Comparison of ENCODE assay signal across 22 cellular contexts in the genomic region with DNA sequence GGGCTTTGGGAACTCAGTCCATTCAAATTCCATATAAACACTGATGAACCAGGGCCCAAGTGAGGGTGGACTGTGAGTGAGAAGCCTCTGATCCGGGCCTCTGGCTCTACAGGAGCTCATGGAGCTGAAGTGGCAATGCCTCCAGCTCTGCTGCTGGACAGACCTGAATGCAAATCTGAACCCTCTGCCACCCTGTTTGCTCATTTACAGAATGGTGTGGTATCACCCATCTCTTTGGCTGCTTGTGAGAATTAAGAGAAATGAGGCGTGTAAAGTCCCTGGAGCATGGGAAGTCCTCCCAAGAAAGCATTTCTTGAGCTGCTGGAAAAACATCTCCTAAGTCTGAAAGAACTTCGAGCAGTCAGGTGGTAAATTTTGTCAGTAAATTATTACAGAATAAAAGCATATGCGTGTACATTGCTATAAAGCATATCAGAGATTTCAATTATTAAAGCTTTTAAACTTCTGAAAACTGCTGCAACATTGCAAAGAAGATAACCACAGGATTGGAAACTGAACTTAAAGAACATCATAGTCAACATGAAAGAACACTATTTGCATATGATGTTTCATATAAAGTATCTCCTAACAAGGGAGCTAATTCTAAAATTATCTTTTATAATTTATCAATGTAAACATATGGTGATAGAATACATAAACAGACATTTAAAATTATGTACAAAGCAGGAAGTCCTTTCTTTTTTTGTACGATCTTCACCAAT.
"Had no signal": no experiment of that assay in that cellular context is flagged by ENCODE, and none has a peak within 500 bp of the region (broad histone marks: within the 10 kb centered on the region; RNA-seq: fewer than 3 reads in every experiment).

No MANE protein-coding gene starts in this region.

- H3K4me3 ChIP-seq: left ventricle myocardium inferior, lower lobe of right lung, pancreas, right atrium auricular region, smooth muscle cell, suprapubic skin had no signal

- DNase-seq: cerebellar nuclear complex; cortex of kidney; effector memory CD8-positive, alpha-beta T cell; head of caudate nucleus; left cardiac atrium; left ventricle myocardium inferior; lower lobe of right lung; natural killer cell; occipital lobe; pancreas; stimulated activated CD4-positive, alpha-beta T cell treated with anti-CD3 and anti-CD28 coated beads, Interleukin-12 subunit alpha, Interleukin-12 subunit beta, amount 100 ng/mL, for 4 hours; stimulated activated CD4-positive, alpha-beta T cell treated with anti-CD3 and anti-CD28 coated beads, Interleukin-1b, Interleukin-23, amount 100 ng/mL, for 48 hours; stimulated activated CD4-positive, alpha-beta T cell treated with anti-CD3 and anti-CD28 coated beads, Interleukin-4, amount 100 ng/mL, for 1 hour; stimulated activated CD8-positive, alpha-beta memory T cell treated with anti-CD3 and anti-CD28 coated beads, Interleukin-4, amount 100 ng/mL, for 48 hours; stimulated activated naive CD4-positive, alpha-beta T cell; stimulated activated naive CD8-positive, alpha-beta T cell treated with anti-CD3 and anti-CD28 coated beads, Interleukin-15, amount 100 ng/mL, for 72 hours; trophoblast cell had no signal

- FAIRE-seq: keratinocyte had no signal

- H3K4me1 ChIP-seq: left ventricle myocardium inferior, lower lobe of right lung, pancreas, right atrium auricular region, suprapubic skin had no signal

- ATAC-seq: effector memory CD8-positive, alpha-beta T cell; left cardiac atrium; lower lobe of right lung; natural killer cell; pancreas; sciatic nerve; stimulated activated naive CD8-positive, alpha-beta T cell treated with anti-CD3 and anti-CD28 coated beads, Interleukin-15, amount 100 ng/mL, for 72 hours had no signal

- H3K27me3 ChIP-seq: pancreas, right atrium auricular region had no signal

- H3K9me3 ChIP-seq: left ventricle myocardium inferior, lower lobe of right lung, pancreas, right atrium auricular region, suprapubic skin had no signal

- H3K36me3 ChIP-seq: left ventricle myocardium inferior, lower lobe of right lung, pancreas, right atrium auricular region, suprapubic skin had no signal

- H3K27ac ChIP-seq: left ventricle myocardium inferior, lower lobe of right lung, pancreas, right atrium auricular region, suprapubic skin had no signal
